10 cellular contexts compared by ENCODE assay signal in the genomic region with DNA sequence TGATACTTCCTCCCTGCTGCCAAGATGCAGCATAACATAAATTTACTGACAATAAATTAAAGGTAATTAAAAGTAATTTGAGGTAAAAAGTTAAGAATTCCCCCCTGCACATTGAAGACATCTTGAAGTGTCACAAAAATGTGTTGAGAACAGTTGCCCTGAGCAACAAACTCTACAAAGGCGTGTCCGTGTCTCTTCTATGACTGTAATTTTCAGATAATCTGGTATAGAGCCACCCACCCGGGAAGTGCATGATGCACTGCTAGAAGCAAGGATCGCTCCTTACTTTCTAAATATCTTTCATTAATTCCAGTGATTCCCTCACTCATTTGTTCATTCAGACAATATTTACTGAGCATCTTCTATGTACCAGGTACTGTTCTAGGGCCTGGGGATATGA. TPM values are rescaled to one million over a fixed set of nuclear protein-coding genes. Genes with fewer than 3 reads are reported as not detected.
"Had no signal": no experiment of that assay in that cellular context is flagged by ENCODE, and none has a peak within 500 bp of the region (broad histone marks: within the 10 kb centered on the region; RNA-seq: fewer than 3 reads in every experiment).

No MANE protein-coding gene starts in this region.

- FAIRE-seq: H54, HepG2 had no signal

- H3K4me1 Mint-ChIP-seq: IgD-negative memory B cell had no signal

- DNase-seq: GOT3, HFFc6, KG1 had no signal

- H3K4me1 ChIP-seq: HAP-1 had no signal

- H3K4me3 Mint-ChIP-seq: HFFc6, IgD-negative memory B cell had no signal

- H3K27ac ChIP-seq: HL-60 had no signal

- H3K36me3 ChIP-seq: HAP-1 had no signal

- H3K9me3 Mint-ChIP-seq: HFFc6 had no signal

- H3K9me3 ChIP-seq: HAP-1 had no signal

- ATAC-seq: HCT116, HepG2 had no signal

- H3K4me3 ChIP-seq: HAP-1 had no signal

- H3K27ac Mint-ChIP-seq: HFFc6, IgD-negative memory B cell had no signal

RNA-seq across cellular contexts. Expression of a gene that starts 11.0 kb away (rescaled TPM):
- total RNA-seq: HT1080 had no signal
- polyA plus RNA-seq: IgD-negative memory B cell had no signal

RNA-seq across cellular contexts. Expression of a gene that starts 27.9 kb away (rescaled TPM):
- total RNA-seq: HepG2, HFFc6, HT1080 had no signal
- polyA plus RNA-seq: HepG2, IgD-negative memory B cell had no signal
